ENCODE assay signal across 1 cellular context in genomic region chr10:12041766-12042408, GRCh38.
A peak's percentile ranks its signal among the peaks of the same experiment; 100 is the strongest.
TF ChIP-seq lines count a peak whose summit lies in the region.

No MANE protein-coding gene starts in this region.

TF ChIP-seq in HEK293, 187 proteins besides CTCF, POLR2A, EP300 and RAD21 (continued from another document and continues in another):
- TF ChIP-seq, protein P1, sequence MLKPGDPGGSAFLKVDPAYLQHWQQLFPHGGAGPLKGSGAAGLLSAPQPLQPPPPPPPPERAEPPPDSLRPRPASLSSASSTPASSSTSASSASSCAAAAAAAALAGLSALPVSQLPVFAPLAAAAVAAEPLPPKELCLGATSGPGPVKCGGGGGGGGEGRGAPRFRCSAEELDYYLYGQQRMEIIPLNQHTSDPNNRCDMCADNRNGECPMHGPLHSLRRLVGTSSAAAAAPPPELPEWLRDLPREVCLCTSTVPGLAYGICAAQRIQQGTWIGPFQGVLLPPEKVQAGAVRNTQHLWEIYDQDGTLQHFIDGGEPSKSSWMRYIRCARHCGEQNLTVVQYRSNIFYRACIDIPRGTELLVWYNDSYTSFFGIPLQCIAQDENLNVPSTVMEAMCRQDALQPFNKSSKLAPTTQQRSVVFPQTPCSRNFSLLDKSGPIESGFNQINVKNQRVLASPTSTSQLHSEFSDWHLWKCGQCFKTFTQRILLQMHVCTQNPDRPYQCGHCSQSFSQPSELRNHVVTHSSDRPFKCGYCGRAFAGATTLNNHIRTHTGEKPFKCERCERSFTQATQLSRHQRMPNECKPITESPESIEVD (tag by site-specific recombination; IDR thresholded peaks at IDR 0.05), result no peak
- no peak for TF ChIP-seq ZSCAN4 (tag by site-specific recombination; IDR thresholded peaks at IDR 0.05)
- TF ChIP-seq ZSCAN23 (tag by site-specific recombination; IDR thresholded peaks at IDR 0.05), result no peak
- 0 out of 2 replicates have a peak, but pooled peaks have one; percentile 17 for TF ChIP-seq SCRT2 (tag by site-specific recombination; IDR thresholded peaks at IDR 0.05)
- TF ChIP-seq ZIC2 (tag by site-specific recombination; IDR thresholded peaks at IDR 0.05), result no peak
- TF ChIP-seq OSR2 (tag by site-specific recombination; IDR thresholded peaks at IDR 0.05), result no peak
- TF ChIP-seq ZFHX2 (tag by site-specific recombination; conservative IDR thresholded peaks at IDR 0.05), result peak; percentile 99
- no peak for TF ChIP-seq REPIN1 (tag by site-specific recombination; IDR thresholded peaks at IDR 0.05; ENCODE audit: low read depth)
- TF ChIP-seq ZNF121 (tag by site-specific recombination; IDR thresholded peaks at IDR 0.05), result no peak
- TF ChIP-seq ZNF350 (tag by site-specific recombination; IDR thresholded peaks at IDR 0.05), result no peak
- peak; percentile 94 for TF ChIP-seq ZBTB17 (tag by site-specific recombination; IDR thresholded peaks at IDR 0.05)
- no peak for TF ChIP-seq ZNF140 (tag by site-specific recombination; IDR thresholded peaks at IDR 0.05)
- no peak for TF ChIP-seq ZNF18 (tag by site-specific recombination; IDR thresholded peaks at IDR 0.05)
- no peak for TF ChIP-seq ZNF658 (tag by site-specific recombination; IDR thresholded peaks at IDR 0.05)
- TF ChIP-seq, protein P2, sequence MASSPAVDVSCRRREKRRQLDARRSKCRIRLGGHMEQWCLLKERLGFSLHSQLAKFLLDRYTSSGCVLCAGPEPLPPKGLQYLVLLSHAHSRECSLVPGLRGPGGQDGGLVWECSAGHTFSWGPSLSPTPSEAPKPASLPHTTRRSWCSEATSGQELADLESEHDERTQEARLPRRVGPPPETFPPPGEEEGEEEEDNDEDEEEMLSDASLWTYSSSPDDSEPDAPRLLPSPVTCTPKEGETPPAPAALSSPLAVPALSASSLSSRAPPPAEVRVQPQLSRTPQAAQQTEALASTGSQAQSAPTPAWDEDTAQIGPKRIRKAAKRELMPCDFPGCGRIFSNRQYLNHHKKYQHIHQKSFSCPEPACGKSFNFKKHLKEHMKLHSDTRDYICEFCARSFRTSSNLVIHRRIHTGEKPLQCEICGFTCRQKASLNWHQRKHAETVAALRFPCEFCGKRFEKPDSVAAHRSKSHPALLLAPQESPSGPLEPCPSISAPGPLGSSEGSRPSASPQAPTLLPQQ (tag by site-specific recombination; IDR thresholded peaks at IDR 0.05), result no peak
- TF ChIP-seq ZNF664 (tag by site-specific recombination; IDR thresholded peaks at IDR 0.05), result no peak
- TF ChIP-seq, protein P3, sequence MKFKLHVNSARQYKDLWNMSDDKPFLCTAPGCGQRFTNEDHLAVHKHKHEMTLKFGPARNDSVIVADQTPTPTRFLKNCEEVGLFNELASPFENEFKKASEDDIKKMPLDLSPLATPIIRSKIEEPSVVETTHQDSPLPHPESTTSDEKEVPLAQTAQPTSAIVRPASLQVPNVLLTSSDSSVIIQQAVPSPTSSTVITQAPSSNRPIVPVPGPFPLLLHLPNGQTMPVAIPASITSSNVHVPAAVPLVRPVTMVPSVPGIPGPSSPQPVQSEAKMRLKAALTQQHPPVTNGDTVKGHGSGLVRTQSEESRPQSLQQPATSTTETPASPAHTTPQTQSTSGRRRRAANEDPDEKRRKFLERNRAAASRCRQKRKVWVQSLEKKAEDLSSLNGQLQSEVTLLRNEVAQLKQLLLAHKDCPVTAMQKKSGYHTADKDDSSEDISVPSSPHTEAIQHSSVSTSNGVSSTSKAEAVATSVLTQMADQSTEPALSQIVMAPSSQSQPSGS (tag by site-specific recombination; IDR thresholded peaks at IDR 0.05; ENCODE audit: low read depth), result no peak
- no peak; the same call in none of the 2 replicates for TF ChIP-seq SP3 (tag by site-specific recombination; IDR thresholded peaks at IDR 0.05)
- 0 out of 2 replicates have a peak, but pooled peaks have one; percentile 16 for TF ChIP-seq ZNF843 (tag by site-specific recombination; IDR thresholded peaks at IDR 0.05)
- TF ChIP-seq ZNF211 (tag by site-specific recombination; IDR thresholded peaks at IDR 0.05; ENCODE audit: low read depth), result no peak
- TF ChIP-seq GLIS2 (tag by site-specific recombination; IDR thresholded peaks at IDR 0.05), result no peak
- no peak for TF ChIP-seq ZNF626 (tag by site-specific recombination; IDR thresholded peaks at IDR 0.05)
- 0 out of 2 replicates have a peak, but pooled peaks have one; percentile 47 for TF ChIP-seq GLI4 (tag by site-specific recombination; IDR thresholded peaks at IDR 0.05)
- peak; percentile 81; the same call in 1 of the 2 replicates for TF ChIP-seq PATZ1 (tag by site-specific recombination; IDR thresholded peaks at IDR 0.05)
- no peak for TF ChIP-seq ZBTB20 (tag by site-specific recombination; IDR thresholded peaks at IDR 0.05)
- no peak for TF ChIP-seq ZNF394 (tag by site-specific recombination; IDR thresholded peaks at IDR 0.05; ENCODE audit: borderline replicate concordance)
- TF ChIP-seq ZBTB48 (tag by site-specific recombination; IDR thresholded peaks at IDR 0.05), result peak; percentile 52; the same call in 1 of the 2 replicates
- TF ChIP-seq EGR2 (tag by site-specific recombination; IDR thresholded peaks at IDR 0.05; ENCODE audit: low read depth), result peak; percentile 99
- TF ChIP-seq ZNF585B (tag by site-specific recombination; IDR thresholded peaks at IDR 0.05), result no peak
- no peak for TF ChIP-seq ZNF549 (tag by site-specific recombination; IDR thresholded peaks at IDR 0.05)
- TF ChIP-seq ZNF341 (tag by site-specific recombination; IDR thresholded peaks at IDR 0.05; ENCODE audit: low read depth), result no peak
- no peak for TF ChIP-seq AEBP2 (tag by site-specific recombination; IDR thresholded peaks at IDR 0.05; ENCODE audit: borderline replicate concordance)
- 0 out of 2 replicates have a peak, but pooled peaks have one; percentile 17 for TF ChIP-seq PBX3 (CRISPR knock-in tag; IDR thresholded peaks at IDR 0.05)
- TF ChIP-seq ZNF645 (tag by site-specific recombination; IDR thresholded peaks at IDR 0.05), result no peak
- no peak for TF ChIP-seq ZBTB8A (tag by site-specific recombination; IDR thresholded peaks at IDR 0.05)
- TF ChIP-seq SALL2 (tag by site-specific recombination; IDR thresholded peaks at IDR 0.05; ENCODE audit: borderline replicate concordance), result no peak
- TF ChIP-seq, protein P4, sequence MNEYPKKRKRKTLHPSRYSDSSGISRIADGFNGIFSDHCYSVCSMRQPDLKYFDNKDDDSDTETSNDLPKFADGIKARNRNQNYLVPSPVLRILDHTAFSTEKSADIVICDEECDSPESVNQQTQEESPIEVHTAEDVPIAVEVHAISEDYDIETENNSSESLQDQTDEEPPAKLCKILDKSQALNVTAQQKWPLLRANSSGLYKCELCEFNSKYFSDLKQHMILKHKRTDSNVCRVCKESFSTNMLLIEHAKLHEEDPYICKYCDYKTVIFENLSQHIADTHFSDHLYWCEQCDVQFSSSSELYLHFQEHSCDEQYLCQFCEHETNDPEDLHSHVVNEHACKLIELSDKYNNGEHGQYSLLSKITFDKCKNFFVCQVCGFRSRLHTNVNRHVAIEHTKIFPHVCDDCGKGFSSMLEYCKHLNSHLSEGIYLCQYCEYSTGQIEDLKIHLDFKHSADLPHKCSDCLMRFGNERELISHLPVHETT (tag by site-specific recombination; IDR thresholded peaks at IDR 0.05), result no peak
- no peak for TF ChIP-seq ZNF624 (tag by site-specific recombination; IDR thresholded peaks at IDR 0.05)
- no peak for TF ChIP-seq ZNF544 (tag by site-specific recombination; IDR thresholded peaks at IDR 0.05)
